In genomic region chr12:9695150-9695549, GRCh38 we compare ENCODE assay signal across 11 cellular contexts. TPM values are rescaled to one million over a fixed set of nuclear protein-coding genes. Genes with fewer than 3 reads are reported as not detected.
A peak's percentile ranks its signal among the peaks of the same experiment; 100 is the strongest.
DNase-seq lines count a peak whose midpoint lies in the region; ATAC-seq and TF ChIP-seq lines count a peak whose summit lies in the region.
"Not testable (repeated sequence)": the region's sequence is repeated elsewhere in the genome, so short reads cannot be mapped to it uniquely, and the experiment has no call there.
"Had no signal": no experiment of that assay in that cellular context is flagged by ENCODE, and none has a peak within 500 bp of the region (broad histone marks: within the 10 kb centered on the region; RNA-seq: fewer than 3 reads in every experiment).

No MANE protein-coding gene starts in this region.

- H3K4me1 ChIP-seq in CD4-positive, CD25-positive, alpha-beta regulatory T cell (ENCODE audit: control insufficient read depth, insufficient read depth, low read length, poor library complexity, severe bottlenecking); OCI-LY1 (ENCODE audit: insufficient read depth, low read length, severe bottlenecking): not testable (repeated sequence)

- POLR2A ChIA-PET in activated B cell treated with CpG ODN at 0.5 μM for 24 hours (lab: Charles Lee) = interaction anchor here (1.0 kb wide), 1 partner anchor 19 kb away, joined by 3 read pairs; no protein-coding TSS in a partner anchor

- intact Hi-C loops in activated B cell treated with CpG ODN at 0.5 μM for 24 hours (cut with micrococcal nuclease) = loop anchor here (1.0 kb wide), 1 partner anchor 8 kb away; no protein-coding TSS in a partner anchor
- intact Hi-C loops in activated T-helper 1 cell treated with anti-CD3 and anti-CD28 coated beads, Interleukin-12 subunit alpha, Interleukin-12 subunit beta, Interleukin-2, Interleukin-4 antibody, amounts not matched to agents 30 ng/mL and 10 ng/mL and 1 ng/mL, durations not matched to agents 14 hours and 24 hours and 36 hours (cut with micrococcal nuclease) = not testable (repeated sequence)

- H3K4me1 Mint-ChIP-seq in CD4-positive, CD25-positive, alpha-beta regulatory T cell = peaks cover 31 to 51% (median 43%) of the 10 kb centered on the region in 4 donors
- peaks cover 32 to 41% (median 34%) of the 10 kb centered on the region in 3 donors for H3K4me1 Mint-ChIP-seq in IgD-negative memory B cell
- peaks cover 59% of the 10 kb centered on the region for H3K4me1 Mint-ChIP-seq in activated B cell treated with CpG ODN at 0.5 μM for 24 hours
- H3K4me1 Mint-ChIP-seq in activated T-helper 1 cell treated with anti-CD3 and anti-CD28 coated beads, Interleukin-12 subunit alpha, Interleukin-12 subunit beta, Interleukin-2, Interleukin-4 antibody, amounts not matched to agents 30 ng/mL and 10 ng/mL and 1 ng/mL, durations not matched to agents 14 hours and 24 hours and 36 hours (ENCODE audit: low read depth) = peaks cover 70% of the 10 kb centered on the region
- H3K4me1 Mint-ChIP-seq in memory B cell = peaks cover 22% of the 10 kb centered on the region
- peaks cover 23 to 71% of the 10 kb centered on the region in 2 donors for H3K4me1 Mint-ChIP-seq in stimulated activated naive B cell treated with anti-CD40 and anti-IgM and Interleukin-4, amounts not matched to agents 10 μg/mL and 1 μg/mL and 100 μg/mL, for 72 hours

- peaks cover 0 to 33% (median 6%) of the 10 kb centered on the region in 7 donors for H3K9me3 Mint-ChIP-seq in CD4-positive, CD25-positive, alpha-beta regulatory T cell
- not testable (repeated sequence) for H3K9me3 Mint-ChIP-seq in IgD-negative memory B cell; activated B cell treated with CpG ODN at 0.5 μM for 24 hours; activated T-helper 1 cell treated with anti-CD3 and anti-CD28 coated beads, Interleukin-12 subunit alpha, Interleukin-12 subunit beta, Interleukin-2, Interleukin-4 antibody, amounts not matched to agents 30 ng/mL and 10 ng/mL and 1 ng/mL, durations not matched to agents 14 hours and 24 hours and 36 hours; memory B cell; stimulated activated naive B cell treated with anti-CD40 and anti-IgM and Interleukin-4, amounts not matched to agents 10 μg/mL and 1 μg/mL and 100 μg/mL, for 72 hours

- H3F3A ChIP-seq in OCI-LY1 (ENCODE audit: insufficient read depth, low read length) = not testable (repeated sequence)

- not testable (repeated sequence) for H4K20me1 ChIP-seq in OCI-LY1 (ENCODE audit: insufficient read depth, low read length)

- not testable (repeated sequence) for H3K79me2 ChIP-seq in OCI-LY1 (ENCODE audit: insufficient read depth, low read length)

- H3K4me3 Mint-ChIP-seq in CD4-positive, CD25-positive, alpha-beta regulatory T cell = peak overlapping the region in 2 of 4 donors; percentile 39 to 52
- not testable (repeated sequence) for H3K4me3 Mint-ChIP-seq in IgD-negative memory B cell; activated B cell treated with CpG ODN at 0.5 μM for 24 hours; activated T-helper 1 cell treated with anti-CD3 and anti-CD28 coated beads, Interleukin-12 subunit alpha, Interleukin-12 subunit beta, Interleukin-2, Interleukin-4 antibody, amounts not matched to agents 30 ng/mL and 10 ng/mL and 1 ng/mL, durations not matched to agents 14 hours and 24 hours and 36 hours; memory B cell
- H3K4me3 Mint-ChIP-seq in stimulated activated naive B cell treated with anti-CD40 and anti-IgM and Interleukin-4, amounts not matched to agents 10 μg/mL and 1 μg/mL and 100 μg/mL, for 72 hours = peak overlapping the region in 1 of 2 donors; percentile 17

- CTCF ChIA-PET in activated B cell treated with CpG ODN at 0.5 μM for 24 hours (lab: Charles Lee) = interaction anchor here (0.6 kb wide), 1 partner anchor 61 kb away, joined by 3 read pairs; no protein-coding TSS in a partner anchor

- H3K9ac ChIP-seq in OCI-LY1 (ENCODE audit: low read length) = not testable (repeated sequence)

- not testable (repeated sequence) for H3K27me3 ChIP-seq in CD4-positive, CD25-positive, alpha-beta regulatory T cell (ENCODE audit: control insufficient read depth, insufficient read depth, low read length); OCI-LY1 (ENCODE audit: insufficient read depth, low read length)

- peaks cover 54% of the 10 kb centered on the region for H3K36me3 ChIP-seq in CD4-positive, CD25-positive, alpha-beta regulatory T cell (ENCODE audit: control insufficient read depth, insufficient read depth, low read length)
- peaks cover 55% of the 10 kb centered on the region for H3K36me3 ChIP-seq in OCI-LY1 (ENCODE audit: insufficient read depth, low read length)

- H3K4me2 ChIP-seq in OCI-LY1 (ENCODE audit: low read length) = not testable (repeated sequence)

- peaks cover 69% of the 10 kb centered on the region for H3K36me3 Mint-ChIP-seq in CD4-positive, CD25-positive, alpha-beta regulatory T cell
- H3K36me3 Mint-ChIP-seq in IgD-negative memory B cell = peaks cover 15% of the 10 kb centered on the region
- H3K36me3 Mint-ChIP-seq in activated B cell treated with CpG ODN at 0.5 μM for 24 hours (ENCODE audit: low read depth) = peaks cover 78% of the 10 kb centered on the region
- H3K36me3 Mint-ChIP-seq in activated T-helper 1 cell treated with anti-CD3 and anti-CD28 coated beads, Interleukin-12 subunit alpha, Interleukin-12 subunit beta, Interleukin-2, Interleukin-4 antibody, amounts not matched to agents 30 ng/mL and 10 ng/mL and 1 ng/mL, durations not matched to agents 14 hours and 24 hours and 36 hours (ENCODE audit: low read depth) = peaks cover 76% of the 10 kb centered on the region
- peaks cover 47% of the 10 kb centered on the region for H3K36me3 Mint-ChIP-seq in memory B cell
- peaks cover 52 to 76% of the 10 kb centered on the region in 2 donors for H3K36me3 Mint-ChIP-seq in stimulated activated naive B cell treated with anti-CD40 and anti-IgM and Interleukin-4, amounts not matched to agents 10 μg/mL and 1 μg/mL and 100 μg/mL, for 72 hours

- H3K27me3 Mint-ChIP-seq in CD4-positive, CD25-positive, alpha-beta regulatory T cell; IgD-negative memory B cell; activated B cell treated with CpG ODN at 0.5 μM for 24 hours; activated T-helper 1 cell treated with anti-CD3 and anti-CD28 coated beads, Interleukin-12 subunit alpha, Interleukin-12 subunit beta, Interleukin-2, Interleukin-4 antibody, amounts not matched to agents 30 ng/mL and 10 ng/mL and 1 ng/mL, durations not matched to agents 14 hours and 24 hours and 36 hours (ENCODE audit: insufficient read depth); memory B cell; stimulated activated naive B cell treated with anti-CD40 and anti-IgM and Interleukin-4, amounts not matched to agents 10 μg/mL and 1 μg/mL and 100 μg/mL, for 72 hours: not testable (repeated sequence)

- TF ChIP-seq CTCF in OCI-LY1 (IDR thresholded peaks at IDR 0.05; ENCODE audit: low read length) = peak; percentile 29; the same call in 1 of the 2 replicates
- TF ChIP-seq CTCF in activated B cell treated with CpG ODN at 0.5 μM for 24 hours (IDR thresholded peaks at IDR 0.05); choroid plexus epithelial cell (conservative IDR thresholded peaks at IDR 0.05; ENCODE audit: low read depth, low read length): not testable (repeated sequence)

- H2AFZ ChIP-seq in OCI-LY1 (ENCODE audit: low read length) = not testable (repeated sequence)

- H3K9me3 ChIP-seq in CD4-positive, CD25-positive, alpha-beta regulatory T cell (ENCODE audit: control insufficient read depth in 2 of 2, low read length in 2 of 2) = peaks cover 12 to 14% of the 10 kb centered on the region in 2 experiments
- H3K9me3 ChIP-seq in OCI-LY1 (ENCODE audit: low read length) = not testable (repeated sequence)

- H3K9me2 ChIP-seq in OCI-LY1 (ENCODE audit: low read depth, low read length) = not testable (repeated sequence)

- ATAC-seq in CD4-positive, CD25-positive, alpha-beta regulatory T cell (ENCODE audit: low read depth in 2 of 2); activated B cell treated with CpG ODN at 0.5 μM for 24 hours (ENCODE audit: low read depth); memory B cell (ENCODE audit: low read depth); stimulated activated naive B cell treated with anti-CD40 and anti-IgM and Interleukin-4, amounts not matched to agents 10 μg/mL and 1 μg/mL and 100 μg/mL, for 72 hours (replicated peaks): not testable (repeated sequence)

- H3K27ac ChIP-seq in CD4-positive, CD25-positive, alpha-beta regulatory T cell (ENCODE audit: insufficient read depth, low read length, poor library complexity, severe bottlenecking) = peak overlapping the region; percentile 20
- H3K27ac ChIP-seq in OCI-LY1 (ENCODE audit: low read depth, low read length, poor library complexity, severe bottlenecking) = not testable (repeated sequence)

- peak overlapping the region in 2 of 3 donors; percentile 16 to 64 for H3K27ac Mint-ChIP-seq in CD4-positive, CD25-positive, alpha-beta regulatory T cell
- peak overlapping the region; percentile 5 to 81 (median 42) for H3K27ac Mint-ChIP-seq in IgD-negative memory B cell
- peak overlapping the region; percentile 69 for H3K27ac Mint-ChIP-seq in activated B cell treated with CpG ODN at 0.5 μM for 24 hours
- peak overlapping the region; percentile 83 for H3K27ac Mint-ChIP-seq in activated T-helper 1 cell treated with anti-CD3 and anti-CD28 coated beads, Interleukin-12 subunit alpha, Interleukin-12 subunit beta, Interleukin-2, Interleukin-4 antibody, amounts not matched to agents 30 ng/mL and 10 ng/mL and 1 ng/mL, durations not matched to agents 14 hours and 24 hours and 36 hours
- H3K27ac Mint-ChIP-seq in memory B cell = peak overlapping the region; percentile 12
- H3K27ac Mint-ChIP-seq in stimulated activated naive B cell treated with anti-CD40 and anti-IgM and Interleukin-4, amounts not matched to agents 10 μg/mL and 1 μg/mL and 100 μg/mL, for 72 hours = peak overlapping the region; percentile 93

- not testable (repeated sequence) for DNase-seq in CD4-positive, CD25-positive, alpha-beta regulatory T cell; activated B cell treated with CpG ODN at 0.5 μM for 24 hours; activated T-helper 1 cell treated with anti-CD3 and anti-CD28 coated beads, Interleukin-12 subunit alpha, Interleukin-12 subunit beta, Interleukin-2, Interleukin-4 antibody, amounts not matched to agents 30 ng/mL and 10 ng/mL and 1 ng/mL, durations not matched to agents 14 hours and 24 hours and 36 hours (ENCODE audit: low spot score); memory B cell (ENCODE audit: low spot score in 2 of 2); stimulated activated naive B cell treated with anti-CD40 and anti-IgM and Interleukin-4, amounts not matched to agents 10 μg/mL and 1 μg/mL and 100 μg/mL, for 72 hours
- peak; percentile 9 for DNase-seq in choroid plexus epithelial cell (ENCODE audit: low read depth)

- H3K4me3 ChIP-seq in CD4-positive, CD25-positive, alpha-beta regulatory T cell (ENCODE audit: low read depth, low read length); OCI-LY1 (ENCODE audit: low read depth, low read length, poor library complexity, severe bottlenecking); choroid plexus epithelial cell (ENCODE audit: low read depth, low read length): not testable (repeated sequence)

RNA-seq across cellular contexts. Expression of gene CLEC2D, which starts 25.6 kb away (rescaled TPM):
- total RNA-seq in CD4-positive, CD25-positive, alpha-beta regulatory T cell = 219 TPM
- polyA plus RNA-seq in CD4-positive, CD25-positive, alpha-beta regulatory T cell = 100 to 1,000 TPM; 223 to 312 (median 247) TPM
- polyA plus RNA-seq in IgD-negative memory B cell = 102 TPM
- 437 and 492 TPM in 2 replicates for total RNA-seq in activated B cell treated with CpG ODN at 0.5 μM for 24 hours
- 371 and 395 TPM in 2 replicates for total RNA-seq in activated T-helper 1 cell treated with anti-CD3 and anti-CD28 coated beads, Interleukin-12 subunit alpha, Interleukin-12 subunit beta, Interleukin-2, Interleukin-4 antibody, amounts not matched to agents 30 ng/mL and 10 ng/mL and 1 ng/mL, durations not matched to agents 14 hours and 24 hours and 36 hours

RNA-seq across cellular contexts. Expression of gene CLECL1, which starts 37.7 kb away (rescaled TPM):
- total RNA-seq in CD4-positive, CD25-positive, alpha-beta regulatory T cell = 0.84 TPM
- not detected for polyA plus RNA-seq in CD4-positive, CD25-positive, alpha-beta regulatory T cell
- polyA plus RNA-seq in IgD-negative memory B cell = 168 TPM
- 111 and 115 TPM in 2 replicates for total RNA-seq in activated B cell treated with CpG ODN at 0.5 μM for 24 hours
- total RNA-seq in activated T-helper 1 cell treated with anti-CD3 and anti-CD28 coated beads, Interleukin-12 subunit alpha, Interleukin-12 subunit beta, Interleukin-2, Interleukin-4 antibody, amounts not matched to agents 30 ng/mL and 10 ng/mL and 1 ng/mL, durations not matched to agents 14 hours and 24 hours and 36 hours = 7.6 and 9.1 TPM in 2 replicates
- total RNA-seq: H7, Right ventricle myocardium superior had no signal
- polyA plus RNA-seq: A549 had no signal

Comparison
In these comparisons a context has a peak if more than half of its experiments do, and no peak if none do; other contexts are left out.
1. H3K27ac Mint-ChIP-seq: peak in every context shown above with its lines; median percentile 93 in stimulated activated naive B cell treated with anti-CD40 and anti-IgM and Interleukin-4, amounts not matched to agents 10 μg/mL and 1 μg/mL and 100 μg/mL, for 72 hours; 83 in activated T-helper 1 cell treated with anti-CD3 and anti-CD28 coated beads, Interleukin-12 subunit alpha, Interleukin-12 subunit beta, Interleukin-2, Interleukin-4 antibody, amounts not matched to agents 30 ng/mL and 10 ng/mL and 1 ng/mL, durations not matched to agents 14 hours and 24 hours and 36 hours; 69 in activated B cell treated with CpG ODN at 0.5 μM for 24 hours; 42 in IgD-negative memory B cell; 40 in CD4-positive, CD25-positive, alpha-beta regulatory T cell; 12 in memory B cell.
2. RNA of gene CLECL1, which starts 37.7 kb away (total RNA-seq): 111 to 115 TPM in activated B cell treated with CpG ODN at 0.5 μM for 24 hours; 7.6 to 9.1 TPM in activated T-helper 1 cell treated with anti-CD3 and anti-CD28 coated beads, Interleukin-12 subunit alpha, Interleukin-12 subunit beta, Interleukin-2, Interleukin-4 antibody, amounts not matched to agents 30 ng/mL and 10 ng/mL and 1 ng/mL, durations not matched to agents 14 hours and 24 hours and 36 hours and 0.84 TPM in CD4-positive, CD25-positive, alpha-beta regulatory T cell (single experiment); every median in the first group is over 10 times any median in the second.